In genomic region chr2:24008672-24009366, GRCh38 we compare ENCODE assay signal across 1 cellular context.
TF ChIP-seq lines count a peak whose summit lies in the region.

No MANE protein-coding gene starts in this region.

TF ChIP-seq in WTC11, 78 proteins besides CTCF, POLR2A, EP300 and RAD21 (continued from another document):
- TF ChIP-seq ATF6 (CRISPR knock-in tag; IDR thresholded peaks at IDR 0.05) (no peak), NR2C2 (CRISPR knock-in tag; IDR thresholded peaks at IDR 0.05) (no peak), ZNF317 (CRISPR knock-in tag; IDR thresholded peaks at IDR 0.05; ENCODE audit: borderline replicate concordance, low read depth) (no peak), ETV6 (CRISPR knock-in tag; IDR thresholded peaks at IDR 0.05) (no peak), CREM (CRISPR knock-in tag; IDR thresholded peaks at IDR 0.05) (no peak), AFF4 (CRISPR knock-in tag; IDR thresholded peaks at IDR 0.05; ENCODE audit: borderline replicate concordance) (no peak), CDX4 (CRISPR knock-in tag; IDR thresholded peaks at IDR 0.05; ENCODE audit: borderline replicate concordance) (no peak), FOXJ3 (CRISPR knock-in tag; IDR thresholded peaks at IDR 0.05; ENCODE audit: borderline replicate concordance) (no peak), KAT7 (CRISPR knock-in tag; IDR thresholded peaks at IDR 0.05; ENCODE audit: borderline replicate concordance) (no peak)
- TF ChIP-seq, protein P1, sequence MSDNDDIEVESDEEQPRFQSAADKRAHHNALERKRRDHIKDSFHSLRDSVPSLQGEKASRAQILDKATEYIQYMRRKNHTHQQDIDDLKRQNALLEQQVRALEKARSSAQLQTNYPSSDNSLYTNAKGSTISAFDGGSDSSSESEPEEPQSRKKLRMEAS (CRISPR knock-in tag; IDR thresholded peaks at IDR 0.05), result no peak
- TF ChIP-seq, protein P2, sequence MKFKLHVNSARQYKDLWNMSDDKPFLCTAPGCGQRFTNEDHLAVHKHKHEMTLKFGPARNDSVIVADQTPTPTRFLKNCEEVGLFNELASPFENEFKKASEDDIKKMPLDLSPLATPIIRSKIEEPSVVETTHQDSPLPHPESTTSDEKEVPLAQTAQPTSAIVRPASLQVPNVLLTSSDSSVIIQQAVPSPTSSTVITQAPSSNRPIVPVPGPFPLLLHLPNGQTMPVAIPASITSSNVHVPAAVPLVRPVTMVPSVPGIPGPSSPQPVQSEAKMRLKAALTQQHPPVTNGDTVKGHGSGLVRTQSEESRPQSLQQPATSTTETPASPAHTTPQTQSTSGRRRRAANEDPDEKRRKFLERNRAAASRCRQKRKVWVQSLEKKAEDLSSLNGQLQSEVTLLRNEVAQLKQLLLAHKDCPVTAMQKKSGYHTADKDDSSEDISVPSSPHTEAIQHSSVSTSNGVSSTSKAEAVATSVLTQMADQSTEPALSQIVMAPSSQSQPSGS (CRISPR knock-in tag; IDR thresholded peaks at IDR 0.05; ENCODE audit: borderline replicate concordance, low read depth), result no peak
